3 cellular contexts compared by ENCODE assay signal in genomic region chr4:67909910-67910905, GRCh38.
TF ChIP-seq lines count a peak whose summit lies in the region.

No MANE protein-coding gene starts in this region.

TF ChIP-seq in HEK293, 187 proteins besides CTCF, POLR2A, EP300 and RAD21 (continued from another document):
- TF ChIP-seq ZNF518A (tag by site-specific recombination; conservative IDR thresholded peaks at IDR 0.05; ENCODE audit: low read depth) = no peak

TF ChIP-seq in WTC11, 78 proteins besides CTCF, POLR2A, EP300 and RAD21 (continued from another document):
- TF ChIP-seq ZNF512 (CRISPR knock-in tag; IDR thresholded peaks at IDR 0.05; ENCODE audit: borderline replicate concordance) (no peak), IRF2 (CRISPR knock-in tag; IDR thresholded peaks at IDR 0.05; ENCODE audit: borderline replicate concordance, low read depth) (no peak), GABPB1 (CRISPR knock-in tag; IDR thresholded peaks at IDR 0.05) (no peak)

TF ChIP-seq in liver, 16 proteins besides CTCF, POLR2A, EP300 and RAD21 (continued from another document):
- TF ChIP-seq FOXA1 (IDR thresholded peaks at IDR 0.05) (no peak), JUND (IDR thresholded peaks at IDR 0.05) (no peak), HNF4G (IDR thresholded peaks at IDR 0.05) (no peak), TAF1 (conservative IDR thresholded peaks at IDR 0.05) (no peak)
